1 cellular context compared by ENCODE assay signal in genomic region chr1:246658567-246658966, GRCh38.
TF ChIP-seq lines count a peak whose summit lies in the region.

No MANE protein-coding gene starts in this region.

TF ChIP-seq in WTC11, 78 proteins besides CTCF, POLR2A, EP300 and RAD21 (continued from another document):
- TF ChIP-seq ZNF425 (CRISPR knock-in tag; conservative IDR thresholded peaks at IDR 0.05): no peak
